ENCODE assay signal across 9 cellular contexts in the genomic region with DNA sequence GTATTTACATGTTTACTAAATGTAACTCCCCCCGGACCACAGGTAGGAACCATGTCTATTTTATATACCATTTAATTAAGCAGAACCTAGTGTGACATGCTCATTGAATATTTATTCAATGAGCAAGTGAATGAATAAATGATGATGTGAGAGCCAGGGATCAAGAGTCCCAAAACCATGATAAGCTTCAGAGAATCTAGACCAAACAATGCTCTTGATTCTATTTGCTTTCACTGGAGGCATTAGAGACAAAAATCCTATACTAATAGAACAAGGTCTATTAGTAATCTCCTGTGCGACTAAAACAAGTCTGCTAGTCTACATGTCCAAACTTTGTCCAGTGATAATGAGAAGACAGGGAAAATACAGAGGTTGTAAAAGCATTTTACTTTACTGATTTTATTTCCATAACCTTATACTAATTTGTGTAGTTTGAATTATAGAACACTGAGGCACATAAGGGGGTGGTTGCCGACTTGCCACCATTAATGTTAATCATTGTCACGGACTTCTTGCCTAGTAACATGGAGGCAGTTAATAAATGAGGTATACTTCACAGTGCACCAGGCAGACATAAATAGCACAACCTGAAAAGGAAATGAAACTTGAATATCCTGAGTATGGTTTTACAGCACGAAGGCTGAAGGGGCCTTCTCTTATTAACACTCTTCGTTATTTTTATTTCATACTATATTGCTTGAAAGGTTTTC.
A peak's percentile ranks its signal among the peaks of the same experiment; 100 is the strongest.
DNase-seq lines count a peak whose midpoint lies in the region; ATAC-seq lines count a peak whose summit lies in the region.
"Had no signal": no experiment of that assay in that cellular context is flagged by ENCODE, and none has a peak within 500 bp of the region (broad histone marks: within the 10 kb centered on the region; RNA-seq: fewer than 3 reads in every experiment).

No MANE protein-coding gene starts in this region.

- peak; percentile 15 for DNase-seq in RPMI8226
- no peak for DNase-seq in cerebellar nuclear complex (lab: John Stamatoyannopoulos, UW)
- DNase-seq in T-helper 1 cell: no peak
- DNase-seq in activated CD8-positive, alpha-beta memory T cell treated with anti-CD3 and anti-CD28 coated beads, Interleukin-2, amount 10 ng/mL, durations not matched to agents 7 days and 5 days: no peak
- no peak for DNase-seq in stimulated activated effector memory CD8-positive, alpha-beta T cell treated with anti-CD3 and anti-CD28 coated beads, Interleukin-12 subunit alpha, Interleukin-12 subunit beta, amount 100 ng/mL, for 72 hours (ENCODE audit: low spot score in 2 of 2)
- DNase-seq: amniotic stem cell had no signal

- no peaks in the 10 kb centered on the region for H3K9me3 Mint-ChIP-seq in activated CD8-positive, alpha-beta memory T cell treated with anti-CD3 and anti-CD28 coated beads, Interleukin-2, amount 10 ng/mL, durations not matched to agents 7 days and 5 days (ENCODE audit: low read depth)
- peaks cover 8% of the 10 kb centered on the region for H3K9me3 Mint-ChIP-seq in stimulated activated effector memory CD8-positive, alpha-beta T cell treated with anti-CD3 and anti-CD28 coated beads, Interleukin-12 subunit alpha, Interleukin-12 subunit beta, amount 100 ng/mL, for 72 hours

- CTCF ChIA-PET in activated CD8-positive, alpha-beta memory T cell treated with anti-CD3 and anti-CD28 coated beads, Interleukin-2, amount 10 ng/mL, durations not matched to agents 7 days and 5 days (lab: Charles Lee): no interaction called here

- H3K4me3 Mint-ChIP-seq in activated CD8-positive, alpha-beta memory T cell treated with anti-CD3 and anti-CD28 coated beads, Interleukin-2, amount 10 ng/mL, durations not matched to agents 7 days and 5 days: no peak overlapping the region
- no peak overlapping the region for H3K4me3 Mint-ChIP-seq in stimulated activated effector memory CD8-positive, alpha-beta T cell treated with anti-CD3 and anti-CD28 coated beads, Interleukin-12 subunit alpha, Interleukin-12 subunit beta, amount 100 ng/mL, for 72 hours

- peak; percentile 68 for ATAC-seq in GM18519 (IDR thresholded peaks at IDR 0.05; ENCODE audit: low FRiP score, unreplicated experiment)
- peak; percentile 80 for ATAC-seq in GM21390 (IDR thresholded peaks at IDR 0.05; ENCODE audit: unreplicated experiment)
- peak; percentile 63 for ATAC-seq in HG03045 (IDR thresholded peaks at IDR 0.05; ENCODE audit: unreplicated experiment)
- ATAC-seq in activated CD8-positive, alpha-beta memory T cell treated with anti-CD3 and anti-CD28 coated beads, Interleukin-2, amount 10 ng/mL, durations not matched to agents 7 days and 5 days: no peak
- no peak for ATAC-seq in stimulated activated effector memory CD8-positive, alpha-beta T cell treated with anti-CD3 and anti-CD28 coated beads, Interleukin-12 subunit alpha, Interleukin-12 subunit beta, amount 100 ng/mL, for 72 hours

- no peak overlapping the region for H3K27ac Mint-ChIP-seq in activated CD8-positive, alpha-beta memory T cell treated with anti-CD3 and anti-CD28 coated beads, Interleukin-2, amount 10 ng/mL, durations not matched to agents 7 days and 5 days
- H3K27ac Mint-ChIP-seq in stimulated activated effector memory CD8-positive, alpha-beta T cell treated with anti-CD3 and anti-CD28 coated beads, Interleukin-12 subunit alpha, Interleukin-12 subunit beta, amount 100 ng/mL, for 72 hours: no peak overlapping the region

- H3K4me1 Mint-ChIP-seq in activated CD8-positive, alpha-beta memory T cell treated with anti-CD3 and anti-CD28 coated beads, Interleukin-2, amount 10 ng/mL, durations not matched to agents 7 days and 5 days: no peaks in the 10 kb centered on the region
- H3K4me1 Mint-ChIP-seq in stimulated activated effector memory CD8-positive, alpha-beta T cell treated with anti-CD3 and anti-CD28 coated beads, Interleukin-12 subunit alpha, Interleukin-12 subunit beta, amount 100 ng/mL, for 72 hours: no peaks in the 10 kb centered on the region

- no peaks in the 10 kb centered on the region for H3K36me3 Mint-ChIP-seq in activated CD8-positive, alpha-beta memory T cell treated with anti-CD3 and anti-CD28 coated beads, Interleukin-2, amount 10 ng/mL, durations not matched to agents 7 days and 5 days
- H3K36me3 Mint-ChIP-seq in stimulated activated effector memory CD8-positive, alpha-beta T cell treated with anti-CD3 and anti-CD28 coated beads, Interleukin-12 subunit alpha, Interleukin-12 subunit beta, amount 100 ng/mL, for 72 hours: no peaks in the 10 kb centered on the region

- H3K27me3 Mint-ChIP-seq in activated CD8-positive, alpha-beta memory T cell treated with anti-CD3 and anti-CD28 coated beads, Interleukin-2, amount 10 ng/mL, durations not matched to agents 7 days and 5 days: no peaks in the 10 kb centered on the region

Comparison
In these comparisons a context has a peak if more than half of its experiments do, and no peak if none do; other contexts are left out.
1. ATAC-seq: peak in GM18519 (single experiment), GM21390 (single experiment) and HG03045 (single experiment); none in activated CD8-positive, alpha-beta memory T cell treated with anti-CD3 and anti-CD28 coated beads, Interleukin-2, amount 10 ng/mL, durations not matched to agents 7 days and 5 days (single experiment) and stimulated activated effector memory CD8-positive, alpha-beta T cell treated with anti-CD3 and anti-CD28 coated beads, Interleukin-12 subunit alpha, Interleukin-12 subunit beta, amount 100 ng/mL, for 72 hours (single experiment).